ENCODE assay signal across 8 cellular contexts in the genomic region with DNA sequence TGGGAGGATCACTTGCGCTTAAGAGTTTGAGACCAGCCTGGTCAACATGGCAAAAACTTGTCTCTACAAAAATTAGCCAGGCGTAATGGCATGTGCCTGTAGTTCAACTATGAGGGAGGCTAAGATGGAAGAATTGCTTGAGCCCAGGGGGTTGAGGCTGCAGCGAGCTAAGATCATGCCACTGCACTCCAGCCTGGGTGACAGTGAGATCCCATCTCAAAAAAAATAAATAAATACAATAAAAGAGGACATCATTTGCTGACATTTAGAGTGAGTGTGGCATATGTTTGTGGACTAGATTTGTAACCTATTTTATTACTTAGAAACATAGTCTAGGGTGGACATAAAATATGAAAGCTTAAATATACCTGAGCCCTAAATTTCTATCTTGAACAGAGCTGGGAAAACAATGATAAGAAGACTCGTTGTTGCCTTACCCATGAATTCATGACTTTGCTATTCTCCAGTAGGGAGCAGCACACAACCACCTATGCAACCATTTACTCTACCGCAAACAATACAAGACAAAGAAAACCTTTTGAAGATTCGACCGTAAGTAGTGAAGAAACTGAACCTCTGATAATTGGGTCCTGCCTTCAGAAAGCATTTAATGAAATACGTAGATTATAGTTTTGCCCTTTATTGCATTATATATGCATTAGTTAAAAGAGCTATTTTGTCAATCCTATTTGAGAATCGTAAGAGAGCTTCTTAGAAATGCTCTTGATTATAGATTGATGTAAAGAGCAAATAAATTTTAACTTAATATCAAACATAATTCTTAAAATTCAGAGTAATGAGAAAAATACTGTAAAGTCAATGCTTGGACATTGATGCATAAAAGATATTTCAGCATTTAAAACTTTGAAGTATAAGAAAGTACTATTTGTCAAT.
DNase-seq lines count a peak whose midpoint lies in the region; ATAC-seq and TF ChIP-seq lines count a peak whose summit lies in the region.

No MANE protein-coding gene starts in this region.

- H3K79me2 ChIP-seq in SU-DHL-6 (ENCODE audit: insufficient read depth, low read length), result no peaks in the 10 kb centered on the region

- TF ChIP-seq POLR2A in NB4 (IDR thresholded peaks at IDR 0.05; ENCODE audit: extremely low read depth, insufficient read length), result no peak

- H3K27me3 ChIP-seq in SU-DHL-6 (ENCODE audit: low read length), result no peaks in the 10 kb centered on the region

- H3F3A ChIP-seq in SU-DHL-6 (ENCODE audit: insufficient read depth), result no peaks in the 10 kb centered on the region

- no peak overlapping the region for H3K4me3 Mint-ChIP-seq in activated CD4-positive, alpha-beta T cell treated with anti-CD3 and anti-CD28 coated beads for 36 hours

- H3K4me1 Mint-ChIP-seq in activated CD4-positive, alpha-beta T cell treated with anti-CD3 and anti-CD28 coated beads for 36 hours, result no peaks in the 10 kb centered on the region

- no peak for ATAC-seq in activated CD4-positive, alpha-beta T cell treated with anti-CD3 and anti-CD28 coated beads for 36 hours
- ATAC-seq in GM21447 (IDR thresholded peaks at IDR 0.05; ENCODE audit: unreplicated experiment), result no peak
- ATAC-seq in HG03469 (IDR thresholded peaks at IDR 0.05; ENCODE audit: unreplicated experiment), result no peak

- no peaks in the 10 kb centered on the region for H3K9me2 ChIP-seq in SU-DHL-6 (replicated peaks; ENCODE audit: insufficient read depth, low read length)

- H3K9ac ChIP-seq in SU-DHL-6 (ENCODE audit: low read length), result no peak overlapping the region

- no peak overlapping the region for H3K4me3 ChIP-seq in NB4 (ENCODE audit: low read depth, low read length)
- no peak overlapping the region for H3K4me3 ChIP-seq in SU-DHL-6 (ENCODE audit: insufficient read depth, low read length, poor library complexity, severe bottlenecking)

- no peaks in the 10 kb centered on the region for H3K36me3 Mint-ChIP-seq in activated CD4-positive, alpha-beta T cell treated with anti-CD3 and anti-CD28 coated beads for 36 hours (ENCODE audit: low read depth)

- H3K36me3 ChIP-seq in SU-DHL-6 (ENCODE audit: low read length), result no peaks in the 10 kb centered on the region

- CTCF ChIA-PET in activated CD4-positive, alpha-beta T cell treated with anti-CD3 and anti-CD28 coated beads for 36 hours (lab: Charles Lee), result interaction anchor here (0.5 to 1.6 kb wide), 3 partner anchors 9 to 940 kb away, joined by 3 to 4 read pairs (median 3); no protein-coding TSS in a partner anchor

- no peaks in the 10 kb centered on the region for H3K27me3 Mint-ChIP-seq in activated CD4-positive, alpha-beta T cell treated with anti-CD3 and anti-CD28 coated beads for 36 hours

- peak; percentile 7 for DNase-seq in activated CD4-positive, alpha-beta T cell treated with anti-CD3 and anti-CD28 coated beads for 36 hours
- no peak for DNase-seq in activated CD4-positive, alpha-beta T cell treated with anti-CD3 and anti-CD28 coated beads for 1 hour
- DNase-seq in NB4 (ENCODE audit: low read depth), result peak; percentile 82
- peak; percentile 58 for DNase-seq in glomerular visceral epithelial cell (ENCODE audit: extremely low spot score)
- peak; percentile 71 for DNase-seq in renal cortical epithelial cell (ENCODE audit: low read depth)

- H3K9me3 Mint-ChIP-seq in activated CD4-positive, alpha-beta T cell treated with anti-CD3 and anti-CD28 coated beads for 36 hours (ENCODE audit: low read depth), result no peaks in the 10 kb centered on the region

- H3K9me3 ChIP-seq in SU-DHL-6 (ENCODE audit: insufficient read depth, low read length), result no peaks in the 10 kb centered on the region

- TF ChIP-seq CTCF in NB4 (IDR thresholded peaks at IDR 0.05; ENCODE audit: low read depth, low read length), result peak; percentile 67
- TF ChIP-seq CTCF in SU-DHL-6 (IDR thresholded peaks at IDR 0.05; ENCODE audit: insufficient read depth, low read length, poor library complexity, severe bottlenecking), result peak; percentile 14

- H2AFZ ChIP-seq in SU-DHL-6 (ENCODE audit: low read depth, low read length, severe bottlenecking), result no peak overlapping the region

- H3K27ac Mint-ChIP-seq in activated CD4-positive, alpha-beta T cell treated with anti-CD3 and anti-CD28 coated beads for 36 hours, result no peak overlapping the region

- H3K27ac ChIP-seq in SU-DHL-6 (ENCODE audit: low read depth, low read length), result no peak overlapping the region

- no peaks in the 10 kb centered on the region for H4K20me1 ChIP-seq in SU-DHL-6 (ENCODE audit: low read depth, low read length)

- POLR2A ChIA-PET in activated CD4-positive, alpha-beta T cell treated with anti-CD3 and anti-CD28 coated beads for 36 hours (lab: Charles Lee), result no interaction called here

- H3K4me2 ChIP-seq in SU-DHL-6 (ENCODE audit: low read depth, low read length, poor library complexity, severe bottlenecking), result no peak overlapping the region

- intact Hi-C loops in activated CD4-positive, alpha-beta T cell treated with anti-CD3 and anti-CD28 coated beads for 36 hours (cut with DNase I, micrococcal nuclease), result loop anchor here (1.0 to 2.0 kb wide), 2 partner anchors 230 to 231 kb away; no protein-coding TSS in a partner anchor
